27 cellular contexts compared by ENCODE assay signal in genomic region chr15:78237146-78237545, GRCh38. TPM values are rescaled to one million over a fixed set of nuclear protein-coding genes. Genes with fewer than 3 reads are reported as not detected.
"Had no signal": no experiment of that assay in that cellular context is flagged by ENCODE, and none has a peak within 500 bp of the region (broad histone marks: within the 10 kb centered on the region; RNA-seq: fewer than 3 reads in every experiment).

No MANE protein-coding gene starts in this region.

- H3K27ac Mint-ChIP-seq: immature natural killer cell; naive thymus-derived CD4-positive, alpha-beta T cell; natural killer cell treated with Interleukin-12 subunit alpha and Interleukin-12 subunit beta and Interleukin-15 and Interleukin-18, amount 100 ng/mL, for 72 hours; stimulated activated effector memory CD8-positive, alpha-beta T cell treated with anti-CD3 and anti-CD28 coated beads, Interleukin-12 subunit alpha, Interleukin-12 subunit beta, amount 100 ng/mL, for 72 hours; stimulated activated naive CD8-positive, alpha-beta T cell treated with anti-CD3 and anti-CD28 coated beads, Interleukin-15, Interleukin-2, amounts not matched to agents 100 ng/mL and 50 ng/mL, for 24 hours had no signal

- H3K4me3 ChIP-seq: left ventricle myocardium inferior, lung, mucosa of descending colon, ovary, prostate gland, suprapubic skin, thoracic aorta, tibial artery, upper lobe of right lung, uterus had no signal

- H3K4me3 Mint-ChIP-seq: immature natural killer cell; naive thymus-derived CD4-positive, alpha-beta T cell; natural killer cell treated with Interleukin-12 subunit alpha and Interleukin-12 subunit beta and Interleukin-15 and Interleukin-18, amount 100 ng/mL, for 72 hours; stimulated activated effector memory CD8-positive, alpha-beta T cell treated with anti-CD3 and anti-CD28 coated beads, Interleukin-12 subunit alpha, Interleukin-12 subunit beta, amount 100 ng/mL, for 72 hours; stimulated activated naive CD8-positive, alpha-beta T cell treated with anti-CD3 and anti-CD28 coated beads, Interleukin-15, Interleukin-2, amounts not matched to agents 100 ng/mL and 50 ng/mL, for 24 hours had no signal

- ATAC-seq: left colon; mucosa of descending colon; naive thymus-derived CD4-positive, alpha-beta T cell; natural killer cell treated with Interleukin-12 subunit alpha and Interleukin-12 subunit beta and Interleukin-15 and Interleukin-18, amount 100 ng/mL, for 72 hours; right cardiac atrium; stimulated activated effector memory CD8-positive, alpha-beta T cell treated with anti-CD3 and anti-CD28 coated beads, Interleukin-12 subunit alpha, Interleukin-12 subunit beta, amount 100 ng/mL, for 72 hours; upper lobe of right lung had no signal

- H3K27me3 Mint-ChIP-seq: stimulated activated naive CD8-positive, alpha-beta T cell treated with anti-CD3 and anti-CD28 coated beads, Interleukin-15, Interleukin-2, amounts not matched to agents 100 ng/mL and 50 ng/mL, for 24 hours had no signal

- H3K4me1 ChIP-seq: left ventricle myocardium inferior, prostate gland, suprapubic skin, tibial artery, upper lobe of right lung, uterus had no signal

- H3K36me3 Mint-ChIP-seq: immature natural killer cell; naive thymus-derived CD4-positive, alpha-beta T cell; natural killer cell treated with Interleukin-12 subunit alpha and Interleukin-12 subunit beta and Interleukin-15 and Interleukin-18, amount 100 ng/mL, for 72 hours; stimulated activated effector memory CD8-positive, alpha-beta T cell treated with anti-CD3 and anti-CD28 coated beads, Interleukin-12 subunit alpha, Interleukin-12 subunit beta, amount 100 ng/mL, for 72 hours had no signal

- H3K27me3 ChIP-seq: ovary, suprapubic skin, upper lobe of right lung, uterus had no signal

- H3K27ac ChIP-seq: left ventricle myocardium inferior, ovary, prostate gland, suprapubic skin, thoracic aorta, tibial artery, upper lobe of right lung, uterus had no signal

- H3K9me3 ChIP-seq: left ventricle myocardium inferior, mucosa of descending colon, ovary, prostate gland, suprapubic skin, thoracic aorta, tibial artery, upper lobe of right lung, uterus had no signal

- H3K36me3 ChIP-seq: left ventricle myocardium inferior, ovary, prostate gland, suprapubic skin, thoracic aorta, tibial artery, upper lobe of right lung, uterus had no signal

- H3K9me3 Mint-ChIP-seq: immature natural killer cell; natural killer cell treated with Interleukin-12 subunit alpha and Interleukin-12 subunit beta and Interleukin-15 and Interleukin-18, amount 100 ng/mL, for 72 hours; stimulated activated effector memory CD8-positive, alpha-beta T cell treated with anti-CD3 and anti-CD28 coated beads, Interleukin-12 subunit alpha, Interleukin-12 subunit beta, amount 100 ng/mL, for 72 hours; stimulated activated naive CD8-positive, alpha-beta T cell treated with anti-CD3 and anti-CD28 coated beads, Interleukin-15, Interleukin-2, amounts not matched to agents 100 ng/mL and 50 ng/mL, for 24 hours had no signal

- H3K4me1 Mint-ChIP-seq: immature natural killer cell; stimulated activated effector memory CD8-positive, alpha-beta T cell treated with anti-CD3 and anti-CD28 coated beads, Interleukin-12 subunit alpha, Interleukin-12 subunit beta, amount 100 ng/mL, for 72 hours had no signal

- DNase-seq: hypothalamus; immature natural killer cell; kidney; left colon; left ventricle myocardium inferior; mesendoderm; midbrain; mucosa of descending colon; naive thymus-derived CD4-positive, alpha-beta T cell; ovary; retina; right cardiac atrium; stimulated activated CD4-positive, alpha-beta T cell treated with anti-CD3 and anti-CD28 coated beads, Interleukin-4, amount 100 ng/mL, for 24 hours; stimulated activated naive CD4-positive, alpha-beta T cell; tibial artery; trophoblast cell; upper lobe of right lung; uterus had no signal

RNA-seq across cellular contexts. Expression of gene ACSBG1, which starts 2.8 kb away (rescaled TPM):
- total RNA-seq: omental fat pad, subcutaneous adipose tissue, thoracic aorta, upper lobe of right lung had no signal
